8 cellular contexts compared by ENCODE assay signal in the genomic region with DNA sequence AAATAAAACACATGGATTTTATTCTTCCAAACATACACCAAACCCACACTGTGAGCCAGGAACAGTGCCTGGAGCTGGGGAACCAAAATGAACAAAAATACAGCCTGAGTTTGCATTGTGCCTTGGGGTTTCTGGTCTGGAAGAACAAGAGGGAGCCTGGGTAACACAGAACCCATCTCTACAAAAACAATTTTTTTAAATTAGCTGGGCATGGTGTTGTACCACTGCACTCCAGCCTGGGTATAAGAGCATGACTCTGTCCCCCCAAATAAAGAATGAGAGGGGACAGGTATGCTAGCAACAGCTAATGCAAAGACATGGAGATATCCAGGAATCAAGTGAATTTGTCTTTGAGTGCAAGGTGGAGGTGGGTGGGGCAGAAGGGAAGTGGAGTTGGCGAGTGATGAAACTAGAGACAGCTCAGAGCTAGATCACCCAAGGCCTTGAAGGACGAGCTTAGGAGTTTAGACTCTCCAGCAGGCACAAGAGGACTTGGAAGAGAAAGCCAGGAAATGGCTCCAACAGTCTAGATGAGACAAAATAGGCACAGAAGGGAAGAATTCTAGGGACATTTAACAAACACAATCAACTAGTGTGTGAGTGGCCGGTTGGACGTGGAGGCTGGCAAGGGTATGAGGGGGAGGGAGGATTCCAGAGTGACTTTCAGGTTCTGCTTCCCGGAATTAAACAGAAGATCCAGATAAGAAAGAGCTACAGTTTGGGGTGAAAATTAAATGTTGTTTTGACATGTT. TPM values are rescaled to one million over a fixed set of nuclear protein-coding genes. Genes with fewer than 3 reads are reported as not detected.
A peak's percentile ranks its signal among the peaks of the same experiment; 100 is the strongest.
DNase-seq lines count a peak whose midpoint lies in the region; TF ChIP-seq lines count a peak whose summit lies in the region.

No MANE protein-coding gene starts in this region.

- no peaks in the 10 kb centered on the region for H3K9me2 ChIP-seq in hepatocyte (replicated peaks; ENCODE audit: insufficient read depth)

- H3K4me2 ChIP-seq in hepatocyte: no peak overlapping the region

- H3K36me3 Mint-ChIP-seq in activated CD4-positive, alpha-beta T cell treated with anti-CD3 and anti-CD28 coated beads, Interleukin-2, amount 10 ng/mL, durations not matched to agents 24 days and 14 days (ENCODE audit: low read depth): peaks cover 45% of the 10 kb centered on the region
- H3K36me3 Mint-ChIP-seq in activated T-helper 2 cell treated with anti-CD3 and anti-CD28 coated beads, Interferon-gamma antibody, Interleukin-2, Interleukin-4, amounts not matched to agents 10 μg/mL and 5 μg/mL and 100 μg/mL, durations not matched to agents 14 hours and 24 hours and 36 hours (ENCODE audit: low read depth): peaks cover 71% of the 10 kb centered on the region

- H3K79me2 ChIP-seq in hepatocyte: peaks cover 33% of the 10 kb centered on the region

- TF ChIP-seq CTCF in hepatocyte (IDR thresholded peaks at IDR 0.05; ENCODE audit: poor library complexity): no peak

- no peaks in the 10 kb centered on the region for H3K27me3 Mint-ChIP-seq in activated CD4-positive, alpha-beta T cell treated with anti-CD3 and anti-CD28 coated beads, Interleukin-2, amount 10 ng/mL, durations not matched to agents 24 days and 14 days
- no peaks in the 10 kb centered on the region for H3K27me3 Mint-ChIP-seq in activated T-helper 2 cell treated with anti-CD3 and anti-CD28 coated beads, Interferon-gamma antibody, Interleukin-2, Interleukin-4, amounts not matched to agents 10 μg/mL and 5 μg/mL and 100 μg/mL, durations not matched to agents 14 hours and 24 hours and 36 hours (ENCODE audit: low read depth)

- H3K27ac ChIP-seq in hepatocyte (peak overlapping the region; percentile 54), thymus (ENCODE audit: low read depth) (peak overlapping the region; percentile 75)

- H3K4me1 ChIP-seq in hepatocyte (ENCODE audit: insufficient read depth) (peaks cover under 1% of the 10 kb centered on the region), thymus (ENCODE audit: control insufficient read depth, insufficient read depth, low read length) (peaks cover 3% of the 10 kb centered on the region)

- WGBS in hepatocyte (ENCODE audit: low lambda C conversion rate, missing lambda C conversion rate): 80% methylated on average over 5 of the region's 5 CpGs
- WGBS in thymus: 82% methylated on average over 5 of the region's 5 CpGs

- H3K4me3 ChIP-seq in hepatocyte: no peak overlapping the region
- H3K4me3 ChIP-seq in thymus (ENCODE audit: low read length): no peak overlapping the region

- H3K27me3 ChIP-seq in hepatocyte (no peaks in the 10 kb centered on the region), thymus (ENCODE audit: control insufficient read depth, insufficient read depth) (no peaks in the 10 kb centered on the region)

- H3K9me3 ChIP-seq in hepatocyte (ENCODE audit: low read depth) (no peaks in the 10 kb centered on the region), thymus (ENCODE audit: control insufficient read depth) (no peaks in the 10 kb centered on the region)

- no peaks in the 10 kb centered on the region for H3K9me3 Mint-ChIP-seq in activated CD4-positive, alpha-beta T cell treated with anti-CD3 and anti-CD28 coated beads, Interleukin-2, amount 10 ng/mL, durations not matched to agents 24 days and 14 days
- no peaks in the 10 kb centered on the region for H3K9me3 Mint-ChIP-seq in activated T-helper 2 cell treated with anti-CD3 and anti-CD28 coated beads, Interferon-gamma antibody, Interleukin-2, Interleukin-4, amounts not matched to agents 10 μg/mL and 5 μg/mL and 100 μg/mL, durations not matched to agents 14 hours and 24 hours and 36 hours

- peak overlapping the region; percentile 75 for H3K4me3 Mint-ChIP-seq in activated CD4-positive, alpha-beta T cell treated with anti-CD3 and anti-CD28 coated beads, Interleukin-2, amount 10 ng/mL, durations not matched to agents 24 days and 14 days
- peak overlapping the region; percentile 68 for H3K4me3 Mint-ChIP-seq in activated T-helper 2 cell treated with anti-CD3 and anti-CD28 coated beads, Interferon-gamma antibody, Interleukin-2, Interleukin-4, amounts not matched to agents 10 μg/mL and 5 μg/mL and 100 μg/mL, durations not matched to agents 14 hours and 24 hours and 36 hours (ENCODE audit: low read depth)

- no peak overlapping the region for H2AFZ ChIP-seq in hepatocyte

- peaks cover 56% of the 10 kb centered on the region for H3K4me1 Mint-ChIP-seq in activated CD4-positive, alpha-beta T cell treated with anti-CD3 and anti-CD28 coated beads, Interleukin-2, amount 10 ng/mL, durations not matched to agents 24 days and 14 days
- peaks cover 56% of the 10 kb centered on the region for H3K4me1 Mint-ChIP-seq in activated T-helper 2 cell treated with anti-CD3 and anti-CD28 coated beads, Interferon-gamma antibody, Interleukin-2, Interleukin-4, amounts not matched to agents 10 μg/mL and 5 μg/mL and 100 μg/mL, durations not matched to agents 14 hours and 24 hours and 36 hours (ENCODE audit: low read depth)

- peak; percentile 77 for DNase-seq in activated CD4-positive, alpha-beta T cell treated with anti-CD3 and anti-CD28 coated beads, Interleukin-2, amount 10 ng/mL, durations not matched to agents 24 days and 14 days
- DNase-seq in activated CD4-positive, alpha-beta T cell treated with anti-CD3 and anti-CD28 coated beads for 1 hour: no peak
- no peak for DNase-seq in activated T-helper 2 cell treated with anti-CD3 and anti-CD28 coated beads, Interferon-gamma antibody, Interleukin-2, Interleukin-4, amounts not matched to agents 10 μg/mL and 5 μg/mL and 100 μg/mL, durations not matched to agents 14 hours and 24 hours and 36 hours (ENCODE audit: low spot score)
- no peak for DNase-seq in hepatocyte (ENCODE audit: low spot score)
- no peak for DNase-seq in T-helper 9 cell
- no peak for DNase-seq in NK-92 treated with Interleukin-12 subunit alpha and Interleukin-12 subunit beta, amount 100 ng/mL, for 24 hours (lab: John Stamatoyannopoulos, UW)
- no peak for DNase-seq in glomerular visceral epithelial cell (ENCODE audit: extremely low spot score)

- H3K27ac Mint-ChIP-seq in activated CD4-positive, alpha-beta T cell treated with anti-CD3 and anti-CD28 coated beads, Interleukin-2, amount 10 ng/mL, durations not matched to agents 24 days and 14 days: peak overlapping the region; percentile 95
- peak overlapping the region; percentile 95 for H3K27ac Mint-ChIP-seq in activated T-helper 2 cell treated with anti-CD3 and anti-CD28 coated beads, Interferon-gamma antibody, Interleukin-2, Interleukin-4, amounts not matched to agents 10 μg/mL and 5 μg/mL and 100 μg/mL, durations not matched to agents 14 hours and 24 hours and 36 hours

- intact Hi-C loops in activated CD4-positive, alpha-beta T cell treated with anti-CD3 and anti-CD28 coated beads, Interleukin-2, amount 10 ng/mL, durations not matched to agents 24 days and 14 days (cut with micrococcal nuclease): loop anchor here (1.0 kb wide), 2 partner anchors 21 to 34 kb away; no protein-coding TSS in a partner anchor
- intact Hi-C loops in activated T-helper 2 cell treated with anti-CD3 and anti-CD28 coated beads, Interferon-gamma antibody, Interleukin-2, Interleukin-4, amounts not matched to agents 10 μg/mL and 5 μg/mL and 100 μg/mL, durations not matched to agents 14 hours and 24 hours and 36 hours (cut with micrococcal nuclease): loop anchor here (2.0 kb wide), 1 partner anchor 107 kb away; no protein-coding TSS in a partner anchor

- H3K36me3 ChIP-seq in hepatocyte (replicated peaks; ENCODE audit: insufficient read depth, low read depth) (no peaks in the 10 kb centered on the region), thymus (ENCODE audit: control insufficient read depth, insufficient read depth) (peaks cover 12% of the 10 kb centered on the region)

- no peaks in the 10 kb centered on the region for H4K20me1 ChIP-seq in hepatocyte (ENCODE audit: insufficient read depth, poor library complexity, severe bottlenecking)

RNA-seq across cellular contexts. Expression of a gene that starts 47.4 kb away (rescaled TPM):
- 245 TPM in 2 replicates for total RNA-seq in activated CD4-positive, alpha-beta T cell treated with anti-CD3 and anti-CD28 coated beads, Interleukin-2, amount 10 ng/mL, durations not matched to agents 24 days and 14 days
- 358 and 359 TPM in 2 replicates for total RNA-seq in activated T-helper 2 cell treated with anti-CD3 and anti-CD28 coated beads, Interferon-gamma antibody, Interleukin-2, Interleukin-4, amounts not matched to agents 10 μg/mL and 5 μg/mL and 100 μg/mL, durations not matched to agents 14 hours and 24 hours and 36 hours
- total RNA-seq in hepatocyte: 16.4 and 19.5 TPM in 2 replicates
- polyA plus RNA-seq in hepatocyte: 21.0 and 24.6 TPM in 2 replicates
- 79.6 TPM for polyA plus RNA-seq in thymus

RNA-seq across cellular contexts. Expression of a gene that starts 58.1 kb away (rescaled TPM):
- 19.2 and 23.6 TPM in 2 replicates for total RNA-seq in activated CD4-positive, alpha-beta T cell treated with anti-CD3 and anti-CD28 coated beads, Interleukin-2, amount 10 ng/mL, durations not matched to agents 24 days and 14 days
- total RNA-seq in activated T-helper 2 cell treated with anti-CD3 and anti-CD28 coated beads, Interferon-gamma antibody, Interleukin-2, Interleukin-4, amounts not matched to agents 10 μg/mL and 5 μg/mL and 100 μg/mL, durations not matched to agents 14 hours and 24 hours and 36 hours: 22.3 and 23.7 TPM in 2 replicates
- 23.5 and 25.6 TPM in 2 replicates for total RNA-seq in hepatocyte
- polyA plus RNA-seq in hepatocyte: 10.6 and 10.7 TPM in 2 replicates
- 10.7 TPM for polyA plus RNA-seq in thymus

Comparison
In these comparisons a context has a peak if more than half of its experiments do, and no peak if none do; other contexts are left out.
1. RNA of a gene that starts 47.4 kb away (total RNA-seq): 358 to 359 TPM in activated T-helper 2 cell treated with anti-CD3 and anti-CD28 coated beads, Interferon-gamma antibody, Interleukin-2, Interleukin-4, amounts not matched to agents 10 μg/mL and 5 μg/mL and 100 μg/mL, durations not matched to agents 14 hours and 24 hours and 36 hours and 245 TPM in activated CD4-positive, alpha-beta T cell treated with anti-CD3 and anti-CD28 coated beads, Interleukin-2, amount 10 ng/mL, durations not matched to agents 24 days and 14 days; 16.4 to 19.5 TPM in hepatocyte; every median in the first group is over 10 times any median in the second.